In genomic region chr16:296806-297510, GRCh38 we compare ENCODE assay signal across 23 cellular contexts. TPM values are rescaled to one million over a fixed set of nuclear protein-coding genes. Genes with fewer than 3 reads are reported as not detected.
"Had no signal": no experiment of that assay in that cellular context is flagged by ENCODE, and none has a peak within 500 bp of the region (broad histone marks: within the 10 kb centered on the region; RNA-seq: fewer than 3 reads in every experiment).

No MANE protein-coding gene starts in this region.

- DNase-seq: colonic mucosa; dermis blood vessel endothelial cell; effector CD4-positive, alpha-beta T cell; endodermal cell; erythroblast; foreskin melanocyte; head of caudate nucleus; kidney; left cardiac atrium; mesendoderm; naive B cell; occipital lobe; stimulated activated CD4-positive, alpha-beta T cell treated with anti-CD3 and anti-CD28 coated beads, Interleukin-2, amount 100 ng/mL, for 48 hours; testis had no signal

- H3K4me2 ChIP-seq: hepatocyte, smooth muscle cell had no signal

- H2AFZ ChIP-seq: hepatocyte had no signal

- H3K4me3 ChIP-seq: colonic mucosa, hepatocyte, pancreas, smooth muscle cell, testis, tibial nerve had no signal

- H3K27me3 ChIP-seq: colonic mucosa, hepatocyte, pancreas, testis, tibial nerve had no signal

- H3K27ac ChIP-seq: colonic mucosa, hepatocyte, pancreas, testis, tibial nerve had no signal

- H3K36me3 ChIP-seq: colonic mucosa had no signal

- H3K9me3 ChIP-seq: colonic mucosa, pancreas, testis, tibial nerve had no signal

- ATAC-seq: left cardiac atrium, pancreas had no signal

- H3K79me2 ChIP-seq: hepatocyte had no signal

- FAIRE-seq: endothelial cell of umbilical vein, kidney, pancreas had no signal

- H3K4me1 ChIP-seq: colonic mucosa, pancreas, testis, tibial nerve had no signal

RNA-seq across cellular contexts. Expression of gene PDIA2, which starts 14.0 kb away (rescaled TPM):
- total RNA-seq: endothelial cell of umbilical vein, hepatocyte, kidney, lung microvascular endothelial cell, ureter had no signal

RNA-seq across cellular contexts. Expression of gene ARHGDIG, which starts 16.6 kb away (rescaled TPM):
- total RNA-seq: hepatocyte, subcutaneous adipose tissue, tibial nerve, ureter had no signal
- polyA plus RNA-seq: liver had no signal
